Comparison of ENCODE assay signal across 2 cellular contexts in the genomic region with DNA sequence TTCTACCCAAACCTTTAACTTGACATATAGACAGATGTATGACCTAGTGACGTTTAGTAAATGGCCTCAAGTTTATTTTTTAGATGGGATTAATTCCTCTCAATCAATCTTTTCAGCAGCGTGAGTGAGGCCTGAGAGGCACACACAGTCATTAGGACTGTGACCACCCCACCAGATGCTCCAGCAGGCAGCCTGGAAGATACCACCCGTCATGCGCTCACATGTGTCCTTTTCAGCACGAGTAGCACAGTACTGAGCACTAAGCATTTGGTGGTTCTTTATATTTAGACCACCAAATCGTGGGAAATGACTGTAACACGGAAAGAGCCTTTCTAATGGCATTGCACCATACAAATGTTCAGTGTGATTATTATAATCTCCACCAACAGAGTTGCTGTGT.
TF ChIP-seq lines count a peak whose summit lies in the region.

No MANE protein-coding gene starts in this region.

TF ChIP-seq in HCT116, 20 proteins besides CTCF, POLR2A, EP300 and RAD21:
- TF ChIP-seq YY1 (IDR thresholded peaks at IDR 0.05; ENCODE audit: extremely low read depth, insufficient replicate concordance, low read depth, low read length): no peak
- TF ChIP-seq EZH2phosphoT487 (IDR thresholded peaks at IDR 0.05; ENCODE audit: borderline replicate concordance): no peak
- TF ChIP-seq ZFX (IDR thresholded peaks at IDR 0.05): no peak
- no peak for TF ChIP-seq EGR1 (IDR thresholded peaks at IDR 0.05; ENCODE audit: low read depth)
- no peak for TF ChIP-seq CEBPB (IDR thresholded peaks at IDR 0.05; ENCODE audit: low read depth)
- no peak for TF ChIP-seq SP1 (IDR thresholded peaks at IDR 0.05; ENCODE audit: low read depth)
- no peak for TF ChIP-seq SRF (IDR thresholded peaks at IDR 0.05; ENCODE audit: low read depth)

TF ChIP-seq in IMR-90, 13 proteins besides CTCF, POLR2A, EP300 and RAD21:
- no peak for TF ChIP-seq MAZ (IDR thresholded peaks at IDR 0.05; ENCODE audit: borderline replicate concordance, low read depth, low read length)
- no peak for TF ChIP-seq CEBPB (IDR thresholded peaks at IDR 0.05; ENCODE audit: low read depth, low read length)
- TF ChIP-seq FOS (IDR thresholded peaks at IDR 0.05; ENCODE audit: low read depth, low read length): no peak
- no peak for TF ChIP-seq SMC3 (IDR thresholded peaks at IDR 0.05; ENCODE audit: low read depth, low read length)
- TF ChIP-seq MAFK (IDR thresholded peaks at IDR 0.05; ENCODE audit: low read depth, low read length): no peak
- no peak for TF ChIP-seq NFE2L2 (IDR thresholded peaks at IDR 0.05; ENCODE audit: low read depth, low read length)
- TF ChIP-seq CHD1 (IDR thresholded peaks at IDR 0.05; ENCODE audit: low read depth, low read length): no peak
- TF ChIP-seq BHLHE40 (IDR thresholded peaks at IDR 0.05; ENCODE audit: low read depth, low read length): no peak
- TF ChIP-seq, protein P1, sequence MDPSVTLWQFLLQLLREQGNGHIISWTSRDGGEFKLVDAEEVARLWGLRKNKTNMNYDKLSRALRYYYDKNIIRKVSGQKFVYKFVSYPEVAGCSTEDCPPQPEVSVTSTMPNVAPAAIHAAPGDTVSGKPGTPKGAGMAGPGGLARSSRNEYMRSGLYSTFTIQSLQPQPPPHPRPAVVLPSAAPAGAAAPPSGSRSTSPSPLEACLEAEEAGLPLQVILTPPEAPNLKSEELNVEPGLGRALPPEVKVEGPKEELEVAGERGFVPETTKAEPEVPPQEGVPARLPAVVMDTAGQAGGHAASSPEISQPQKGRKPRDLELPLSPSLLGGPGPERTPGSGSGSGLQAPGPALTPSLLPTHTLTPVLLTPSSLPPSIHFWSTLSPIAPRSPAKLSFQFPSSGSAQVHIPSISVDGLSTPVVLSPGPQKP (IDR thresholded peaks at IDR 0.05; ENCODE audit: borderline replicate concordance, low read depth, low read length): no peak
- TF ChIP-seq MXI1 (IDR thresholded peaks at IDR 0.05; ENCODE audit: borderline replicate concordance, low read depth, low read length): no peak
- TF ChIP-seq USF2 (IDR thresholded peaks at IDR 0.05; ENCODE audit: low read depth, low read length): no peak
- TF ChIP-seq RFX5 (IDR thresholded peaks at IDR 0.05; ENCODE audit: low read depth, low read length): no peak
- no peak for TF ChIP-seq RCOR1 (IDR thresholded peaks at IDR 0.05; ENCODE audit: insufficient replicate concordance, low read length)
TF ChIP-seq in IMR-90: peak in this region for 0.
